ENCODE assay signal across 18 cellular contexts in the genomic region with DNA sequence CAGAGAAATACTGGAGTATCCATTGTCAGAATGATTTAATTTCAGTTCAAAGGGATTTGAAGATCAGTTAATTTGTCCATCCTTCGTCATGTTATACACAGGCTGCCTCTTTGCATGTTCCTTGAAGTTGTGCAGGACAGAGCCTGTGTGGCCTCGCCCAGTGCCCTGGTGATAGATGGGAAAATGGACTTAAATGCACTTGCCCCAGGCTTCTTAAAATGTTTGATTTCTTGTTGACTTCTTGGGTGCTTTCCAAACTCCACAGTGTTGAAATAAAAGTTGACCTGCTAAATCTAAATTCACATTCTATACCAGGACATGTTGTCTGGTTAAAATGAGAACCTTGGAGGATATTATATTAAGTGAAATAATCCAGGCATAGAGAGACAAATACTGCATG. TPM values are rescaled to one million over a fixed set of nuclear protein-coding genes. Genes with fewer than 3 reads are reported as not detected.
"Had no signal": no experiment of that assay in that cellular context is flagged by ENCODE, and none has a peak within 500 bp of the region (broad histone marks: within the 10 kb centered on the region; RNA-seq: fewer than 3 reads in every experiment).

No MANE protein-coding gene starts in this region.

- H3K9me3 ChIP-seq: esophagus muscularis mucosa, gastroesophageal sphincter, mucosa of descending colon, ovary, upper lobe of left lung had no signal

- H3K9me3 Mint-ChIP-seq: endodermal cell; naive thymus-derived CD8-positive, alpha-beta T cell had no signal

- H3K27ac Mint-ChIP-seq: endodermal cell; immature natural killer cell; naive thymus-derived CD8-positive, alpha-beta T cell had no signal

- H3K4me3 Mint-ChIP-seq: endodermal cell; immature natural killer cell; naive thymus-derived CD8-positive, alpha-beta T cell had no signal

- ATAC-seq: gastroesophageal sphincter; left cardiac atrium; mucosa of descending colon; naive thymus-derived CD8-positive, alpha-beta T cell; right cardiac atrium had no signal

- H3K4me1 Mint-ChIP-seq: immature natural killer cell had no signal

- H3K36me3 Mint-ChIP-seq: immature natural killer cell; naive thymus-derived CD8-positive, alpha-beta T cell had no signal

- H3K4me3 ChIP-seq: coronary artery, esophagus muscularis mucosa, gastroesophageal sphincter, mucosa of descending colon, ovary, upper lobe of left lung had no signal

- H3K27me3 ChIP-seq: esophagus muscularis mucosa, gastroesophageal sphincter, ovary, upper lobe of left lung had no signal

- DNase-seq: central memory CD4-positive, alpha-beta T cell; effector CD4-positive, alpha-beta T cell; endodermal cell; foreskin fibroblast; immature natural killer cell; left cardiac atrium; mucosa of descending colon; naive thymus-derived CD8-positive, alpha-beta T cell; ovary; right cardiac atrium; small intestine; stimulated activated CD4-positive, alpha-beta T cell treated with anti-CD3 and anti-CD28 coated beads, Interleukin-12 subunit alpha, Interleukin-12 subunit beta, amount 100 ng/mL, for 4 hours; stimulated activated CD4-positive, alpha-beta T cell treated with anti-CD3 and anti-CD28 coated beads, Interleukin-2, amount 100 ng/mL, for 48 hours; stimulated activated naive CD4-positive, alpha-beta T cell treated with Interleukin-2 at 50 U/mL for 16 hours had no signal

- H3K36me3 ChIP-seq: esophagus muscularis mucosa, gastroesophageal sphincter, ovary, upper lobe of left lung had no signal

- H3K27ac ChIP-seq: coronary artery, esophagus muscularis mucosa, gastroesophageal sphincter, ovary had no signal

RNA-seq across cellular contexts. Expression of gene MARCKS, which starts 25.2 kb away (rescaled TPM):
- polyA plus RNA-seq: naive thymus-derived CD8-positive, alpha-beta T cell had no signal
